In genomic region chr2:236165491-236166156, GRCh38 we compare ENCODE assay signal across 1 cellular context.
TF ChIP-seq lines count a peak whose summit lies in the region.

No MANE protein-coding gene starts in this region.

TF ChIP-seq in H1, 55 proteins besides CTCF, POLR2A, EP300 and RAD21:
- TF ChIP-seq SP1 (IDR thresholded peaks at IDR 0.05; ENCODE audit: low read depth, low read length) (no peak), CHD7 (IDR thresholded peaks at IDR 0.05; ENCODE audit: insufficient replicate concordance, low read length) (no peak), JUN (IDR thresholded peaks at IDR 0.05; ENCODE audit: low read depth, low read length) (no peak), CBX8 (IDR thresholded peaks at IDR 0.05; ENCODE audit: borderline replicate concordance, low read depth, low read length) (peak; percentile 69; the same call in 1 of the 2 replicates), RNF2 (IDR thresholded peaks at IDR 0.05; ENCODE audit: borderline replicate concordance, low read depth, low read length, missing control alignments, poor library complexity, severe bottlenecking) (peak; percentile 83)
